In the genomic region with DNA sequence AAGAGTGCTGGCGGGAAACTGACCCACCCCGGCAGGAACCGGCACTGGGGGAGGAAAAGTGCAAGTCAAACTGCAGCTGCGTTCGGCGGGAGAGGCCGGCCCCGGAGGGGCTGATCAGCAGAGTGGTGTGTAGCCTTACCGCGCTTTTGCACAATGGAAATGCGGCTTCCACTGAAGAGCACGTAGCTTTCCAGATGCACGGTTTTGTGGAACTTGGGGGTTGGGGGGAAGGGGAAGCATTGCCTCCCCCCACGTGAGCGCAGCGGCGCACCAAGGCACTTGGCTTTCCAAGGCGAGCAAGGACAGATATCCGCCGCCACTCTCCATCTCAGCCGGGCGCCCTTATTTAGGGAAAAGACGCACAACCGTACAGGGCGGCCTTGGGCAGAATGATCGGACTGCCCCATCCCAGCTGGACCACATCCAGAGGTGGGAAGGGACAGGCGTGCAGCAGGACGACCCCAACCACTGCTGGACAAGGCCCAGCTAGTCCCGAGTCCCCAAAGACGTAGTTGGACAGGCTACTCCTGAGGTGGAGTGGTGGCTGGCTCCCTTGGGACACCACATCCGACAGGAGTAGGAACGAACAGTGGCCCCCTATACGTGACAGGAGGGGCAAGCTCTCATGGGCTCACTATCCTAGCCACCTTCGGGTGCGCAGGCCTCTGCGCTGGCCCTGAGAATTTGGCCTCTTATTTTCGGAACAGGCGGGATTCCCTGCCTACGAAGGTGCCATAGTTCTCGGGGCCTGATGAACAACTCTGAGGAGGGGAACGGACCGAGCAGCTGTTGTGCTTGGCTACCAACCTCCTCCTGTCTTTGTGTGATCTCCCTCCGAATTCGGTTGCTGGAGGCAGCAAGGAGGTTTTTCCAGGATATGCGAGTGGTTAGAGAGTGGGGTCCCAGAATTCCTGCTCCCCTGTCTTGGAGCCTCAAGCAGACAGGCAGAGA, we compare ENCODE assay signal across 9 cellular contexts. TPM values are rescaled to one million over a fixed set of nuclear protein-coding genes. Genes with fewer than 3 reads are reported as not detected.
DNase-seq lines count a peak whose midpoint lies in the region; ATAC-seq and TF ChIP-seq lines count a peak whose summit lies in the region.
"Had no signal": no experiment of that assay in that cellular context is flagged by ENCODE, and none has a peak within 500 bp of the region (broad histone marks: within the 10 kb centered on the region; RNA-seq: fewer than 3 reads in every experiment).

No MANE protein-coding gene starts in this region.

- POLR2A ChIA-PET in IMR-90 (lab: Charles Lee; ENCODE audit: unreplicated experiment), result interaction anchor here (0.6 kb wide), 1 partner anchor 57 kb away, joined by 6 read pairs; no protein-coding TSS in a partner anchor

- H3K4me1 ChIP-seq in IMR-90 (ENCODE audit: control insufficient read depth, insufficient read depth, low read length) (0 out of 2 replicates have a peak, but pooled peaks cover 2% of the 10 kb centered on the region), esophagus muscularis mucosa (peaks cover 42 to 59% (median 55%) of the 10 kb centered on the region in 4 donors)

- H4K5ac ChIP-seq in IMR-90 (ENCODE audit: low read depth, low read length), result no peak overlapping the region

- H2AK9ac ChIP-seq in IMR-90 (replicated peaks; ENCODE audit: low read depth, low read length, poor library complexity), result peak overlapping the region; percentile 29

- H4K8ac ChIP-seq in IMR-90 (ENCODE audit: low read depth in 2 of 2, low read length in 2 of 2), result no peak overlapping the region

- in situ Hi-C loops in IMR-90 (cut with MboI; ENCODE audit: low sequenced_read_pairs), result no loop called here

- no peaks in the 10 kb centered on the region for H3K9me3 ChIP-seq in IMR-90 (ENCODE audit: control insufficient read depth, insufficient read depth, low read length)
- no peaks in the 10 kb centered on the region for H3K9me3 ChIP-seq in esophagus muscularis mucosa

- no peak overlapping the region; the same call in 1 of the 2 replicates for H3K4me2 ChIP-seq in IMR-90 (ENCODE audit: low read depth, low read length)

- CTCF ChIA-PET in IMR-90 (lab: Yijun Ruan, JAX), result no interaction called here

- 1% methylated on average over 31 of the region's 45 CpGs; no CpG with 5 or more reads in 1 of the 2 experiments for WGBS in IMR-90 (ENCODE audit: extremely low coverage in 2 of 2, insufficient read length in 1 of 2), 2 experiments
- WGBS in esophagus muscularis mucosa, result 9% methylated on average over 37 of the region's 45 CpGs

- no peak overlapping the region for H2BK5ac ChIP-seq in IMR-90 (ENCODE audit: low read depth, low read length, poor library complexity, severe bottlenecking)

- H3K27me3 ChIP-seq in IMR-90 (ENCODE audit: control insufficient read depth, insufficient read depth, low read length), result peaks cover 75% of the 10 kb centered on the region
- H3K27me3 ChIP-seq in esophagus muscularis mucosa, result peaks cover 0 to 98% (median 79%) of the 10 kb centered on the region in 4 donors

- peaks cover 3% of the 10 kb centered on the region; the same call in 1 of the 2 replicates for H4K20me1 ChIP-seq in IMR-90 (ENCODE audit: insufficient read depth, low read length)

- H3K14ac ChIP-seq in IMR-90 (replicated peaks; ENCODE audit: low read depth, low read length), result no peak overlapping the region

- no peak for TF ChIP-seq RAD21 in IMR-90 (IDR thresholded peaks at IDR 0.05; ENCODE audit: low read length)

- no peak overlapping the region for H3K4me3 ChIP-seq in IMR-90 (ENCODE audit: insufficient read depth, low read depth, low read length)
- peak overlapping the region; percentile 40 to 52 (median 42) for H3K4me3 ChIP-seq in esophagus muscularis mucosa
- peak overlapping the region; percentile 20 for H3K4me3 ChIP-seq in skeletal muscle cell (ENCODE audit: low read depth, low read length)

- H3K56ac ChIP-seq in IMR-90 (ENCODE audit: extremely low read depth, insufficient read depth, low read length), result no peak overlapping the region

- H3K27ac ChIP-seq in IMR-90 (ENCODE audit: insufficient read depth, low read length) (no peak overlapping the region), esophagus muscularis mucosa (replicated peaks in 1 of 4) (no peak overlapping the region)

- TF ChIP-seq CTCF in IMR-90 (conservative IDR thresholded peaks at IDR 0.05; ENCODE audit: low read depth, low read length), result no peak
- no peak for TF ChIP-seq CTCF in esophagus muscularis mucosa (IDR thresholded peaks at IDR 0.05)

- intact Hi-C loops in IMR-90 (cut with micrococcal nuclease) (no loop called here), esophagus muscularis mucosa (cut with DNase I) (no loop called here)

- no peak for ATAC-seq in IMR-90 (ENCODE audit: low read depth)
- ATAC-seq in HG03378 (IDR thresholded peaks at IDR 0.05; ENCODE audit: unreplicated experiment), result no peak

- no peak overlapping the region for H4K91ac ChIP-seq in IMR-90 (ENCODE audit: insufficient read depth, low read depth, low read length)

- no peak for TF ChIP-seq EP300 in esophagus muscularis mucosa (IDR thresholded peaks at IDR 0.05)

- BruUV-seq in IMR-90 (replicated peaks; lab: Mats Ljungman, UMichigan), result no TSS peak

- no peak overlapping the region for H2BK15ac ChIP-seq in IMR-90 (ENCODE audit: low read depth, low read length)

- H2BK20ac ChIP-seq in IMR-90 (ENCODE audit: low read depth, low read length), result no peak overlapping the region

- no peak overlapping the region for H3K23ac ChIP-seq in IMR-90 (ENCODE audit: low read depth, low read length)

- H3K4ac ChIP-seq in IMR-90 (ENCODE audit: low read depth, low read length), result no peak overlapping the region

- no peak overlapping the region for H2BK120ac ChIP-seq in IMR-90 (ENCODE audit: low read depth, low read length)

- H2AK5ac ChIP-seq in IMR-90 (ENCODE audit: low read depth, low read length), result no peak overlapping the region

- no peak overlapping the region for H3K9ac ChIP-seq in IMR-90 (ENCODE audit: low read depth, low read length)

- peak overlapping the region; percentile 16 for H2AFZ ChIP-seq in IMR-90 (replicated peaks; ENCODE audit: low read length, poor library complexity)

- H3K18ac ChIP-seq in IMR-90 (ENCODE audit: low read depth, low read length), result no peak overlapping the region

- H3K9me1 ChIP-seq in IMR-90 (ENCODE audit: insufficient read depth, low read length), result no peaks in the 10 kb centered on the region; the same call in 1 of the 2 replicates

- peak; percentile 35 for DNase-seq in NCI-H1105 treated with DMSO at 0.1 percent for 48 hours (lab: John Stamatoyannopoulos, UW)
- DNase-seq in NCI-H1105 (lab: John Stamatoyannopoulos, UW), result no peak
- DNase-seq in IMR-90, result no peak
- DNase-seq in esophagus muscularis mucosa (ENCODE audit: extremely low spot score), result no peak
- no peak for DNase-seq in skeletal muscle cell (ENCODE audit: low read depth)
- no peak for DNase-seq in SHP77 treated with DMSO at 0.1 percent for 48 hours (lab: John Stamatoyannopoulos, UW)
- no peak for DNase-seq in CD1c-positive myeloid dendritic cell (ENCODE audit: extremely low spot score)
- DNase-seq: NCI-H446 had no signal

- TF ChIP-seq POLR2A in IMR-90 (IDR thresholded peaks at IDR 0.05; ENCODE audit: low read depth, low read length), result no peak
- TF ChIP-seq POLR2A in esophagus muscularis mucosa (IDR thresholded peaks at IDR 0.05; ENCODE audit: low read depth), result no peak

- H3K36me3 ChIP-seq in IMR-90 (ENCODE audit: control insufficient read depth, insufficient read depth, low read length) (no peaks in the 10 kb centered on the region), esophagus muscularis mucosa (no peaks in the 10 kb centered on the region)

- dilution Hi-C loops in IMR-90 (cut with HindIII; ENCODE audit: low sequenced_read_pairs, unreplicated experiment), result no loop called here

- no peaks in the 10 kb centered on the region for H3K79me1 ChIP-seq in IMR-90 (ENCODE audit: low read depth in 1 of 2, low read length in 2 of 2)

TF ChIP-seq in IMR-90, 13 proteins besides CTCF, POLR2A, EP300 and RAD21 (continues in another document):
- TF ChIP-seq CHD1 (IDR thresholded peaks at IDR 0.05; ENCODE audit: low read depth, low read length) (no peak), SMC3 (IDR thresholded peaks at IDR 0.05; ENCODE audit: low read depth, low read length) (no peak), FOS (IDR thresholded peaks at IDR 0.05; ENCODE audit: low read depth, low read length) (no peak), ELK1 (IDR thresholded peaks at IDR 0.05; ENCODE audit: borderline replicate concordance, low read depth, low read length) (no peak), NFE2L2 (IDR thresholded peaks at IDR 0.05; ENCODE audit: low read depth, low read length) (no peak)

RNA-seq across cellular contexts. Expression of gene FEV, which starts 2.4 kb away (rescaled TPM):
- total RNA-seq in IMR-90 (2012; rRNA removed) (not detected in 2 replicates), esophagus muscularis mucosa (not detected)
- not detected in 2 replicates for polyA plus RNA-seq in IMR-90 (2012; rRNA removed)
- not detected in 2 replicates for polyA plus RNA-seq in IMR-90 (2012; cell fraction: cytosol; rRNA removed)
- not detected in 2 replicates for polyA plus RNA-seq in IMR-90 (2012; cell fraction: nucleus; rRNA removed; ENCODE audit: low replicate concordance)

RNA-seq across cellular contexts. Expression of gene CRYBA2, which starts 10.6 kb away (rescaled TPM):
- total RNA-seq in IMR-90 (2012; rRNA removed) (not detected in 2 replicates), esophagus muscularis mucosa (not detected)
- polyA plus RNA-seq in IMR-90 (2012; rRNA removed), result not detected in 2 replicates
- not detected in 2 replicates for polyA plus RNA-seq in IMR-90 (2012; cell fraction: cytosol; rRNA removed)
- not detected in 2 replicates for polyA plus RNA-seq in IMR-90 (2012; cell fraction: nucleus; rRNA removed; ENCODE audit: low replicate concordance)

RNA-seq across cellular contexts. Expression of gene CDK5R2, which starts 23.1 kb away (rescaled TPM):
- total RNA-seq in IMR-90 (2012; rRNA removed) (not detected in 2 replicates), esophagus muscularis mucosa (under 1 TPM in 3 of 4 donors, not detected in 1; under 0.01 to 0.52 (median 0.33) TPM)
- polyA plus RNA-seq in IMR-90 (2012; rRNA removed), result not detected in 2 replicates
- 0.09 and 0.21 TPM in 2 replicates for polyA plus RNA-seq in IMR-90 (2012; cell fraction: cytosol; rRNA removed)
- polyA plus RNA-seq in IMR-90 (2012; cell fraction: nucleus; rRNA removed; ENCODE audit: low replicate concordance), result 0.03 and 0.07 TPM in 2 replicates

RNA-seq across cellular contexts. Expression of gene CFAP65, which starts 58.7 kb away (rescaled TPM):
- total RNA-seq in IMR-90 (2012; rRNA removed) (not detected in 2 replicates), esophagus muscularis mucosa (not detected)
- polyA plus RNA-seq in IMR-90 (2012; rRNA removed), result not detected in 2 replicates
- not detected in 2 replicates for polyA plus RNA-seq in IMR-90 (2012; cell fraction: cytosol; rRNA removed)
- 0.01 TPM in 1 of 2 replicates, not detected in the other for polyA plus RNA-seq in IMR-90 (2012; cell fraction: nucleus; rRNA removed; ENCODE audit: low replicate concordance)
